28 cellular contexts compared by ENCODE assay signal in the genomic region with DNA sequence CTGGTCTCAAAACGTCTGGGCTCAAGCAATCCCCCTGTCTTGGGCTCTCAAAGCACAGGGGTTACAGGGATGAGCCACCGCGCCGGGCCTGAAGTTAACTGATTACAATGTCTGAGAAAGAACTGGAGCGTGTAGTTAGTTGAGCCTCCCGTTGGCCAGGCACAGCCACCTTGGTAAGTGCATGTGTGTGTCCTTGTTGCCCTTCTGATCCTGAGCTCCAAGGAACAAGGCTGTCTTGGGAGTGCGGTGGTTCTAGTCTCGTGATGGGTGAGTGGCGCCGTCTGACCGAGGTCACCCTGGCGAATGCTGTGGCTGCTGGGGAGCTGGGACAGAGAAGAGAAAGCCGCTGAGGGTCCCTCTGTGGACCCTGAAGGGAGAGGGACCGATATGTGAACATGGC.
"Had no signal": no experiment of that assay in that cellular context is flagged by ENCODE, and none has a peak within 500 bp of the region (broad histone marks: within the 10 kb centered on the region; RNA-seq: fewer than 3 reads in every experiment).

No MANE protein-coding gene starts in this region.

- H2AFZ ChIP-seq: PC-9 had no signal

- H3K4me1 Mint-ChIP-seq: activated CD4-positive, alpha-beta memory T cell treated with anti-CD3 and anti-CD28 coated beads, Interleukin-2, amount 10 ng/mL, durations not matched to agents 7 days and 5 days; activated CD8-positive, alpha-beta memory T cell treated with anti-CD3 and anti-CD28 coated beads, Interleukin-2, amount 10 ng/mL, durations not matched to agents 7 days and 5 days; activated naive CD4-positive, alpha-beta T cell treated with anti-CD3 and anti-CD28 coated beads, Interleukin-2, amount 50 U/mL, for 24 hours; activated naive CD8-positive, alpha-beta T cell treated with anti-CD3 and anti-CD28 coated beads, Interleukin-2, amount 10 ng/mL, durations not matched to agents 7 days and 5 days; central memory CD8-positive, alpha-beta T cell had no signal

- H3K9me3 ChIP-seq: ascending aorta had no signal

- ATAC-seq: activated CD8-positive, alpha-beta memory T cell treated with anti-CD3 and anti-CD28 coated beads, Interleukin-2, amount 10 ng/mL, durations not matched to agents 7 days and 5 days had no signal

- H3K4me2 ChIP-seq: PC-9 had no signal

- DNase-seq: activated CD4-positive, alpha-beta memory T cell treated with anti-CD3 and anti-CD28 coated beads, Interleukin-2, amount 10 ng/mL, durations not matched to agents 7 days and 5 days; activated CD4-positive, alpha-beta T cell treated with anti-CD3 and anti-CD28 coated beads for 1 hour; activated CD4-positive, alpha-beta T cell treated with anti-CD3 and anti-CD28 coated beads for 48 hours; activated CD4-positive, CD25-positive, alpha-beta regulatory T cell; activated CD8-positive, alpha-beta memory T cell treated with anti-CD3 and anti-CD28 coated beads for 24 hours; activated CD8-positive, alpha-beta memory T cell treated with anti-CD3 and anti-CD28 coated beads, Interleukin-2, amount 10 ng/mL, durations not matched to agents 7 days and 5 days; activated CD8-positive, alpha-beta memory T cell treated with anti-CD3 and anti-CD28 coated beads, Interleukin-2, amount 50 U/mL, for 48 hours; activated gamma-delta T cell; activated naive CD4-positive, alpha-beta T cell treated with Interleukin-2 at 50 U/mL for 16 hours; activated naive CD8-positive, alpha-beta T cell treated with anti-CD3 and anti-CD28 coated beads, Interleukin-2, amount 10 ng/mL, durations not matched to agents 7 days and 5 days; amygdala; NCI-H1105; NCI-H1417 treated with DMSO at 0.1 percent for 48 hours; NCI-H1694; NCI-H1930; NCI-H2081 treated with DMSO at 0.1 percent for 48 hours; NCI-H226; NCI-H446 treated with DMSO at 0.1 percent for 48 hours; NCI-H524 treated with DMSO at 0.1 percent for 48 hours; Right ventricle myocardium superior; WERI-Rb-1 had no signal

- H3K4me3 ChIP-seq: ascending aorta, cardiac muscle cell, PC-9, SK-N-MC had no signal

- H3K27ac ChIP-seq: ascending aorta, cardiac muscle cell, PC-9, SK-N-MC, WERI-Rb-1 had no signal

- H3K4me3 Mint-ChIP-seq: activated CD4-positive, alpha-beta memory T cell treated with anti-CD3 and anti-CD28 coated beads, Interleukin-2, amount 10 ng/mL, durations not matched to agents 7 days and 5 days; activated CD8-positive, alpha-beta memory T cell treated with anti-CD3 and anti-CD28 coated beads, Interleukin-2, amount 10 ng/mL, durations not matched to agents 7 days and 5 days; activated naive CD4-positive, alpha-beta T cell treated with anti-CD3 and anti-CD28 coated beads, Interleukin-2, amount 50 U/mL, for 24 hours; activated naive CD8-positive, alpha-beta T cell treated with anti-CD3 and anti-CD28 coated beads, Interleukin-2, amount 10 ng/mL, durations not matched to agents 7 days and 5 days; central memory CD8-positive, alpha-beta T cell had no signal

- H3K27me3 Mint-ChIP-seq: activated CD4-positive, alpha-beta memory T cell treated with anti-CD3 and anti-CD28 coated beads, Interleukin-2, amount 10 ng/mL, durations not matched to agents 7 days and 5 days; activated CD8-positive, alpha-beta memory T cell treated with anti-CD3 and anti-CD28 coated beads, Interleukin-2, amount 10 ng/mL, durations not matched to agents 7 days and 5 days; activated naive CD4-positive, alpha-beta T cell treated with anti-CD3 and anti-CD28 coated beads, Interleukin-2, amount 50 U/mL, for 24 hours; activated naive CD8-positive, alpha-beta T cell treated with anti-CD3 and anti-CD28 coated beads, Interleukin-2, amount 10 ng/mL, durations not matched to agents 7 days and 5 days; central memory CD8-positive, alpha-beta T cell had no signal

- H3K9me3 Mint-ChIP-seq: activated CD4-positive, alpha-beta memory T cell treated with anti-CD3 and anti-CD28 coated beads, Interleukin-2, amount 10 ng/mL, durations not matched to agents 7 days and 5 days; activated naive CD4-positive, alpha-beta T cell treated with anti-CD3 and anti-CD28 coated beads, Interleukin-2, amount 50 U/mL, for 24 hours; activated naive CD8-positive, alpha-beta T cell treated with anti-CD3 and anti-CD28 coated beads, Interleukin-2, amount 10 ng/mL, durations not matched to agents 7 days and 5 days; activated T-helper 2 cell treated with anti-CD3 and anti-CD28 coated beads, Interferon-gamma antibody, Interleukin-2, Interleukin-4, amounts not matched to agents 10 μg/mL and 5 μg/mL and 100 μg/mL, durations not matched to agents 14 hours and 24 hours and 36 hours; central memory CD8-positive, alpha-beta T cell had no signal

- H3K27ac Mint-ChIP-seq: activated CD4-positive, alpha-beta memory T cell treated with anti-CD3 and anti-CD28 coated beads, Interleukin-2, amount 10 ng/mL, durations not matched to agents 7 days and 5 days; activated CD8-positive, alpha-beta memory T cell treated with anti-CD3 and anti-CD28 coated beads, Interleukin-2, amount 10 ng/mL, durations not matched to agents 7 days and 5 days; activated naive CD4-positive, alpha-beta T cell treated with anti-CD3 and anti-CD28 coated beads, Interleukin-2, amount 50 U/mL, for 24 hours; activated naive CD8-positive, alpha-beta T cell treated with anti-CD3 and anti-CD28 coated beads, Interleukin-2, amount 10 ng/mL, durations not matched to agents 7 days and 5 days; activated T-helper 2 cell treated with anti-CD3 and anti-CD28 coated beads, Interferon-gamma antibody, Interleukin-2, Interleukin-4, amounts not matched to agents 10 μg/mL and 5 μg/mL and 100 μg/mL, durations not matched to agents 14 hours and 24 hours and 36 hours had no signal

- H3K36me3 ChIP-seq: WERI-Rb-1 had no signal

- H3K27me3 ChIP-seq: ascending aorta, cardiac muscle cell had no signal
